ENCODE assay signal across 22 cellular contexts in the genomic region with DNA sequence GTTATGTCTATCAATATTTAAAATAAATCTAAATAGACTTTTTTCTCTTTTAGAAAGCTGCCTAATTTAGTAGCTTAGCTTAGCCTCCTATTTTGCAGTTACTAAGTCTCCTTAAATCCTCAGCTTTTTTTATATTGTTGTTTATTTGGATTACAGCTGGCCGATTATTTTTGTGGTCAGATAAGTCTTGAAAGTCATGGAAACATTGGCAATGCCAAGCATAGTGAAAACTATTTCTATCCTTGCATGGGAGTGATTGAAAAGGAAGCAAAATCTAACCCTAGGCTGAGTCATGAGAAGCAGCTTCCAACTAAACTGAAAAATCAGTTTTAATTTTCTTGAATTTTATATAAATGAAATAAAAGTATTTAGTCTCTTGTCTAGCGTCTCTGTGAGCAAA.
A peak's percentile ranks its signal among the peaks of the same experiment; 100 is the strongest.
DNase-seq lines count a peak whose midpoint lies in the region; FAIRE-seq and TF ChIP-seq lines count a peak whose summit lies in the region.
"Had no signal": no experiment of that assay in that cellular context is flagged by ENCODE, and none has a peak within 500 bp of the region (broad histone marks: within the 10 kb centered on the region; RNA-seq: fewer than 3 reads in every experiment).

No MANE protein-coding gene starts in this region.

- no peak overlapping the region for H3K4me3 Mint-ChIP-seq in astrocyte (ENCODE audit: unreplicated experiment)
- H3K4me3 Mint-ChIP-seq: CD14-positive monocyte; CD4-positive, alpha-beta memory T cell; IgD-negative memory B cell had no signal

- no peak for TF ChIP-seq CTCF in astrocyte (IDR thresholded peaks at IDR 0.05; ENCODE audit: insufficient read depth, low read depth, low read length)
- TF ChIP-seq CTCF in choroid plexus epithelial cell (conservative IDR thresholded peaks at IDR 0.05; ENCODE audit: low read depth, low read length), result no peak

- H3K79me2 ChIP-seq in astrocyte (ENCODE audit: insufficient read depth, low read length), result no peaks in the 10 kb centered on the region

- H3K27ac Mint-ChIP-seq in astrocyte (ENCODE audit: unreplicated experiment), result no peak overlapping the region
- H3K27ac Mint-ChIP-seq: CD14-positive monocyte; CD4-positive, alpha-beta memory T cell; IgD-negative memory B cell had no signal

- no peak overlapping the region for H3K27ac ChIP-seq in astrocyte (ENCODE audit: low read depth, low read length)
- H3K27ac ChIP-seq: A549, BLaER1, GM23248 had no signal

- H3K4me2 ChIP-seq in astrocyte (ENCODE audit: low read length), result no peak overlapping the region
- H3K4me2 ChIP-seq: A549, BLaER1 had no signal

- H3K4me1 ChIP-seq in astrocyte (ENCODE audit: insufficient read depth, low read length), result no peaks in the 10 kb centered on the region
- H3K4me1 ChIP-seq: A549, BLaER1 had no signal

- H3K27me3 Mint-ChIP-seq in astrocyte (ENCODE audit: low read depth, unreplicated experiment), result no peaks in the 10 kb centered on the region
- H3K27me3 Mint-ChIP-seq: CD4-positive, alpha-beta memory T cell; IgD-negative memory B cell had no signal

- no peaks in the 10 kb centered on the region for H3K9me3 Mint-ChIP-seq in astrocyte (ENCODE audit: unreplicated experiment)

- H4K20me1 ChIP-seq in astrocyte (ENCODE audit: insufficient read depth, low read length), result no peaks in the 10 kb centered on the region
- H4K20me1 ChIP-seq: BLaER1 had no signal

- H3K4me1 Mint-ChIP-seq in astrocyte (ENCODE audit: low read depth, unreplicated experiment), result no peaks in the 10 kb centered on the region
- H3K4me1 Mint-ChIP-seq: CD14-positive monocyte; CD4-positive, alpha-beta memory T cell; IgD-negative memory B cell had no signal

- no peak for FAIRE-seq in astrocyte (lab: Jason Lieb, UNC)
- FAIRE-seq: A549, GM12892, GM18507, H54, HepG2 had no signal

- no peak overlapping the region for H3K9ac ChIP-seq in astrocyte (ENCODE audit: low read length)
- H3K9ac ChIP-seq: BLaER1, GM23248 had no signal

- no peaks in the 10 kb centered on the region for H3K27me3 ChIP-seq in astrocyte (ENCODE audit: insufficient read depth, low read length)
- H3K27me3 ChIP-seq: BLaER1 had no signal

- H3K9me3 ChIP-seq in astrocyte (ENCODE audit: insufficient read depth, low read depth, low read length), result no peaks in the 10 kb centered on the region
- H3K9me3 ChIP-seq: A549, BLaER1 had no signal

- no peaks in the 10 kb centered on the region for H3K36me3 ChIP-seq in astrocyte (ENCODE audit: insufficient read depth, low read length)
- H3K36me3 ChIP-seq: BLaER1 had no signal

- DNase-seq in M059J (ENCODE audit: low read depth) (peak; percentile 37), astrocyte (ENCODE audit: low read depth) (peak; percentile 51), choroid plexus epithelial cell (ENCODE audit: low read depth) (peak; percentile 63), non-pigmented ciliary epithelial cell (ENCODE audit: low read depth) (peak; percentile 9), NCI-H748 (lab: John Stamatoyannopoulos, UW; ENCODE audit: unreplicated experiment) (no peak), A172 (ENCODE audit: low spot score) (no peak), SKM-1 treated with dmso at 0.1 percent for 144 hours (lab: John Stamatoyannopoulos, UW; ENCODE audit: unreplicated experiment) (no peak), medulla oblongata (ENCODE audit: extremely low spot score) (no peak)
- DNase-seq: CD4-positive, alpha-beta memory T cell; DMS153; DMS79; GDM1; GM23248; HCEC 1CT had no signal

- H2AFZ ChIP-seq in astrocyte (ENCODE audit: low read depth, low read length), result no peak overlapping the region
- H2AFZ ChIP-seq: GM23248 had no signal

- H3K4me3 ChIP-seq in astrocyte (ENCODE audit: insufficient read depth, low read depth, low read length) (no peak overlapping the region), choroid plexus epithelial cell (ENCODE audit: low read depth, low read length) (no peak overlapping the region)
- H3K4me3 ChIP-seq: A549, BLaER1, GM23248 had no signal

- H3K36me3 Mint-ChIP-seq in astrocyte (ENCODE audit: low read depth, unreplicated experiment), result no peaks in the 10 kb centered on the region
- H3K36me3 Mint-ChIP-seq: CD14-positive monocyte; CD4-positive, alpha-beta memory T cell had no signal

Comparison
In these comparisons a context has a peak if more than half of its experiments do, and no peak if none do; other contexts are left out.
1. DNase-seq: peak in M059J (single experiment), astrocyte (single experiment), choroid plexus epithelial cell (single experiment) and non-pigmented ciliary epithelial cell (single experiment); none in NCI-H748 (single experiment), A172 (single experiment), SKM-1 treated with dmso at 0.1 percent for 144 hours (single experiment) and medulla oblongata (single experiment).